ENCODE assay signal across 18 cellular contexts in the genomic region with DNA sequence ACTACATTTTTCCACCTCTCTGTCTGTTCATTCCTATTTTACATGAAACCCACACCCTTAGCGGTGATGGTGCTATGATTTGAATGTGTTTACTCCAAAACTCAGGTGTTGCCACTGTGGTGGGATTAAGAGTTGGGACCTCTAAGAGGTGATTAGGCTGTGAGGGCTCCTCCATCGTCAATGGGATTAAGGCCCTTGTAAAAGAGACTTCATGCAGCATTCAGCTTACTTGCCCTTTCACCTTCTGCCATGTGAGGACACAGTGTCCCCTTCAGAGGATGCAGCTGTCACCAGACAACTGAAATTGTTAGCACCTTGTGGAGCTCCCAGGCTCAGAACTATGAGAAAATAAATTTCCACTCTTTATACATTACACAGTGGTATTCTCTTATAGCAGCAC.
A peak's percentile ranks its signal among the peaks of the same experiment; 100 is the strongest.
DNase-seq lines count a peak whose midpoint lies in the region; ATAC-seq and TF ChIP-seq lines count a peak whose summit lies in the region.
"Had no signal": no experiment of that assay in that cellular context is flagged by ENCODE, and none has a peak within 500 bp of the region (broad histone marks: within the 10 kb centered on the region; RNA-seq: fewer than 3 reads in every experiment).

No MANE protein-coding gene starts in this region.

- DNase-seq in NCI-H524 (lab: John Stamatoyannopoulos, UW) (peak; percentile 58 to 61), NCI-H82 treated with DMSO at 0.1 percent for 48 hours (lab: John Stamatoyannopoulos, UW; ENCODE audit: unreplicated experiment) (peak; percentile 40), neuronal stem cell (ENCODE audit: low spot score) (peak; percentile 8), retina (no peak), uterus (no peak)
- DNase-seq: Caco-2; CD4-positive, CD25-positive, alpha-beta regulatory T cell; CD8-positive, alpha-beta T cell; DMS153; DND-41; GDM1; H9 had no signal

- H2BK120ac ChIP-seq in neuronal stem cell (ENCODE audit: low read depth, low read length), result no peak overlapping the region

- H2BK12ac ChIP-seq in neuronal stem cell (ENCODE audit: low read length), result no peak overlapping the region

- H3K9me3 ChIP-seq in neuronal stem cell (replicated peaks in 1 of 2; ENCODE audit: control insufficient read depth in 2 of 2, insufficient read depth in 1 of 2, low read depth in 1 of 2, low read length in 2 of 2), result no peaks in the 10 kb centered on the region
- no peaks in the 10 kb centered on the region for H3K9me3 ChIP-seq in uterus
- H3K9me3 ChIP-seq: BLaER1, Caco-2 had no signal

- no peak overlapping the region for H2BK15ac ChIP-seq in neuronal stem cell (ENCODE audit: low read length)

- H4K91ac ChIP-seq in neuronal stem cell (ENCODE audit: low read depth, low read length, poor library complexity), result no peak overlapping the region

- H3K4ac ChIP-seq in neuronal stem cell (ENCODE audit: low read length), result no peak overlapping the region

- H3K9ac ChIP-seq in neuronal stem cell (ENCODE audit: low read depth, low read length, poor library complexity), result no peak overlapping the region
- H3K9ac ChIP-seq: BLaER1 had no signal

- no peak overlapping the region for H2AFZ ChIP-seq in neuronal stem cell (ENCODE audit: low read length)
- H2AFZ ChIP-seq: GM23338 had no signal

- no peak overlapping the region for H3K27ac ChIP-seq in neuronal stem cell (replicated peaks; ENCODE audit: low read length)
- no peak overlapping the region for H3K27ac ChIP-seq in uterus
- H3K27ac ChIP-seq: BLaER1, C4-2B had no signal

- H2BK5ac ChIP-seq in neuronal stem cell (ENCODE audit: low read length), result no peak overlapping the region

- H3K23ac ChIP-seq in neuronal stem cell (ENCODE audit: low read depth, low read length, poor library complexity), result no peak overlapping the region

- no peak for TF ChIP-seq POLR2A in uterus (IDR thresholded peaks at IDR 0.05)

- no peaks in the 10 kb centered on the region for H3K79me1 ChIP-seq in neuronal stem cell (ENCODE audit: low read depth, low read length)

- H3K4me1 ChIP-seq in neuronal stem cell (ENCODE audit: control insufficient read depth in 2 of 2, insufficient read depth in 1 of 2, low read depth in 1 of 2, low read length in 2 of 2) (peaks cover 0 to 7% of the 10 kb centered on the region in 2 donors), uterus (peaks cover 0 to 4% of the 10 kb centered on the region in 2 donors)
- H3K4me1 ChIP-seq: BLaER1, Caco-2 had no signal

- no peak overlapping the region for H3K18ac ChIP-seq in neuronal stem cell (ENCODE audit: low read length)

- intact Hi-C loops in uterus (cut with DNase I; ENCODE audit: low total_unique reads), result no loop called here

- H3K14ac ChIP-seq in neuronal stem cell (ENCODE audit: low read length), result no peak overlapping the region

- WGBS in neuronal stem cell (ENCODE audit: extremely low coverage in 2 of 2, insufficient read length in 2 of 2, insufficient replicate concordance in 1 of 2), 2 donors, result no CpG with 5 or more reads among the region's 2 CpGs

- no peak overlapping the region for H2AK5ac ChIP-seq in neuronal stem cell (ENCODE audit: low read depth, low read length)

- H3K36me3 ChIP-seq in neuronal stem cell (replicated peaks in 1 of 2; ENCODE audit: control insufficient read depth in 2 of 2, insufficient read depth in 2 of 2, low read length in 2 of 2) (no peaks in the 10 kb centered on the region), uterus (no peaks in the 10 kb centered on the region)
- H3K36me3 ChIP-seq: BLaER1 had no signal

- ATAC-seq in GM18870 (IDR thresholded peaks at IDR 0.05; ENCODE audit: unreplicated experiment), result no peak
- ATAC-seq: CD8-positive, alpha-beta T cell; GM12878; GM23338; HCT116 had no signal

- H3K27me3 ChIP-seq in neuronal stem cell (ENCODE audit: control insufficient read depth in 3 of 3, insufficient read depth in 3 of 3, low read depth in 1 of 3, low read length in 3 of 3) (no peaks in the 10 kb centered on the region), uterus (no peaks in the 10 kb centered on the region)
- H3K27me3 ChIP-seq: BLaER1 had no signal

- H4K8ac ChIP-seq in neuronal stem cell (ENCODE audit: low read depth, low read length), result no peak overlapping the region

- H3K4me3 ChIP-seq in neuronal stem cell (ENCODE audit: low read length in 2 of 2) (no peak overlapping the region), uterus (no peak overlapping the region)
- H3K4me3 ChIP-seq: BLaER1, GM12878, GM23338 had no signal

- H3K4me2 ChIP-seq in neuronal stem cell (ENCODE audit: insufficient read depth, low read length, poor library complexity, severe bottlenecking), result no peak overlapping the region
- H3K4me2 ChIP-seq: BLaER1, GM23338 had no signal

- no peak for TF ChIP-seq CTCF in uterus (IDR thresholded peaks at IDR 0.05)

Comparison
In these comparisons a context has a peak if more than half of its experiments do, and no peak if none do; other contexts are left out.
1. DNase-seq: peak in NCI-H524 (2 of 2), NCI-H82 treated with DMSO at 0.1 percent for 48 hours (single experiment) and neuronal stem cell (single experiment); none in retina (single experiment) and uterus (0 of 2).